Comparison of ENCODE assay signal across 8 cellular contexts in genomic region chr10:125719173-125720001, GRCh38. TPM values are rescaled to one million over a fixed set of nuclear protein-coding genes. Genes with fewer than 3 reads are reported as not detected.
DNase-seq lines count a peak whose midpoint lies in the region; ATAC-seq and TF ChIP-seq lines count a peak whose summit lies in the region.

Gene EDRF1 (plus strand): TSS chr10:125719709. CDS start chr10:125719808, 99 bp downstream.

- peaks cover 17% of the 10 kb centered on the region for H3K9me3 ChIP-seq in left ventricle myocardium inferior (replicated peaks)

- DNase-seq in GM13977 (ENCODE audit: low spot score) (peak; percentile 97), NCI-H1694 (lab: John Stamatoyannopoulos, UW) (peak; percentile 78), amniotic stem cell (lab: John Stamatoyannopoulos, UW) (peak; percentile 98), left ventricle myocardium inferior (peak; percentile 99), progenitor cell of endocrine pancreas (ENCODE audit: low spot score, unreplicated experiment) (peak; percentile 99), ureter (ENCODE audit: low spot score) (peak; percentile 99)

- no peak for TF ChIP-seq CTCF in GM13977 (IDR thresholded peaks at IDR 0.05; ENCODE audit: extremely low read depth, insufficient read depth, missing control alignments)
- TF ChIP-seq CTCF in left ventricle myocardium inferior (IDR thresholded peaks at IDR 0.05; ENCODE audit: borderline replicate concordance): no peak
- TF ChIP-seq CTCF in progenitor cell of endocrine pancreas (IDR thresholded peaks at IDR 0.05; ENCODE audit: unreplicated experiment): no peak

- H3K4me1 ChIP-seq in left ventricle myocardium inferior: peaks cover 27% of the 10 kb centered on the region

- peak within 1 kb of the TSS; percentile 99 for H3K27ac Mint-ChIP-seq in T-helper 1 cell treated with Interleukin-12 subunit alpha and Interleukin-12 subunit beta and Interleukin-4 antibody, amounts not matched to agents 30 μg/mL and 1 μg/mL, for 36 hours
- H3K27ac Mint-ChIP-seq in progenitor cell of endocrine pancreas: peak within 1 kb of the TSS; percentile 99

- H3K4me3 Mint-ChIP-seq in T-helper 1 cell treated with Interleukin-12 subunit alpha and Interleukin-12 subunit beta and Interleukin-4 antibody, amounts not matched to agents 30 μg/mL and 1 μg/mL, for 36 hours: peak within 1 kb of the TSS; percentile 99
- peak within 1 kb of the TSS; percentile 96 for H3K4me3 Mint-ChIP-seq in progenitor cell of endocrine pancreas (ENCODE audit: low read depth)

- peak within 1 kb of the TSS; percentile 88 for H3K27ac ChIP-seq in left ventricle myocardium inferior (replicated peaks)

- H3K36me3 ChIP-seq in left ventricle myocardium inferior: peaks cover 33% of the 10 kb centered on the region

- peaks cover 22% of the 10 kb centered on the region for H3K4me1 Mint-ChIP-seq in T-helper 1 cell treated with Interleukin-12 subunit alpha and Interleukin-12 subunit beta and Interleukin-4 antibody, amounts not matched to agents 30 μg/mL and 1 μg/mL, for 36 hours (ENCODE audit: low read depth)
- peaks cover 10% of the 10 kb centered on the region for H3K4me1 Mint-ChIP-seq in progenitor cell of endocrine pancreas (ENCODE audit: low read depth)

- peak within 1 kb of the TSS; percentile 88 for H3K4me3 ChIP-seq in left ventricle myocardium inferior

- no peaks in the 10 kb centered on the region for H3K27me3 Mint-ChIP-seq in T-helper 1 cell treated with Interleukin-12 subunit alpha and Interleukin-12 subunit beta and Interleukin-4 antibody, amounts not matched to agents 30 μg/mL and 1 μg/mL, for 36 hours (ENCODE audit: low read depth)
- no peaks in the 10 kb centered on the region for H3K27me3 Mint-ChIP-seq in progenitor cell of endocrine pancreas

- intact Hi-C loops in left ventricle myocardium inferior (cut with micrococcal nuclease): no loop called here

- in situ Hi-C loops in GM13977 (cut with MboI; ENCODE audit: low pct_unique_long_range_greater_than_20kb, low sequenced_read_pairs, unreplicated experiment): no loop called here

- no peaks in the 10 kb centered on the region for H3K27me3 ChIP-seq in left ventricle myocardium inferior (ENCODE audit: low read depth)

- peaks cover 29% of the 10 kb centered on the region for H3K36me3 Mint-ChIP-seq in T-helper 1 cell treated with Interleukin-12 subunit alpha and Interleukin-12 subunit beta and Interleukin-4 antibody, amounts not matched to agents 30 μg/mL and 1 μg/mL, for 36 hours (ENCODE audit: low read depth)
- H3K36me3 Mint-ChIP-seq in progenitor cell of endocrine pancreas (ENCODE audit: insufficient read depth): peaks cover 16% of the 10 kb centered on the region

- ATAC-seq in HG02884 (IDR thresholded peaks at IDR 0.05; ENCODE audit: unreplicated experiment): peak; percentile 88

- peaks cover 3% of the 10 kb centered on the region for H3K9me3 Mint-ChIP-seq in T-helper 1 cell treated with Interleukin-12 subunit alpha and Interleukin-12 subunit beta and Interleukin-4 antibody, amounts not matched to agents 30 μg/mL and 1 μg/mL, for 36 hours
- no peaks in the 10 kb centered on the region for H3K9me3 Mint-ChIP-seq in progenitor cell of endocrine pancreas (ENCODE audit: low read depth)

RNA-seq across cellular contexts. Expression of gene EDRF1, which starts in this region (rescaled TPM):
- total RNA-seq in left ventricle myocardium inferior (11.5 TPM), progenitor cell of endocrine pancreas (47.4 and 48.2 TPM in 2 replicates), ureter (34.0 TPM)

Comparison
In these comparisons a context has a peak if more than half of its experiments do, and no peak if none do; other contexts are left out.
1. Peak in every context shown above with its lines: DNase-seq, ATAC-seq, H3K4me3 ChIP-seq and H3K27ac ChIP-seq.